In the genomic region with DNA sequence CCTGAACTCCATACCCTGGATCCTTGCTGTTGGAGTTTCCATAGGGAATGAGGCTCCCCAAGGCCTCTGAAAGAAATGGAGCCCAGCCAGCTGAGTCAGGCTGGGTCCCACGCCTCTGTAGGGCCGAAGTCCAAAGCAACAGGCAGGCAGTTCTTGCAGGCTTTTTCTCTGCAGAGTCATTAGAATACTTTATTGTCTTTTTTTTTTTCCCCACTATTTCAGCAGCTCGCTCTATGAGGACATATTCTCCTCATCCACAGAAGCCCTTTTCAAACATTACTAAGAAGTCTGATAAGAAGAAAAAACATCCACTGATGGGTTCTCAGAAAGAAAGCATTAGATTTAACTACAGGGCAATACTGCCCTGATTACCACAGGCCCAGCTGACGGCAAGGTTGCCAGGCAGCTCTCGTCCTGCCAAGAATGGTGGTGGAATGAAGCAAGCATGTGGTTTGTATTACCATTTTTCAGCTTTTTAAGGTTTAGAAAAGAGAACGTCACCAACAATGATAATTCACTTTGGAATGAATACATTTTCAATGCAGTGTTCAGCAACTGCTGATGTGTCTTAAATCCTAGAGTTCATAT, we compare ENCODE assay signal across 1 cellular context.
TF ChIP-seq lines count a peak whose summit lies in the region.

No MANE protein-coding gene starts in this region.

TF ChIP-seq in HepG2, 621 proteins besides CTCF, POLR2A, EP300 and RAD21 (continued from another document and continues in another):
- TF ChIP-seq NR2F6 (IDR thresholded peaks at IDR 0.05) (no peak), NR2F6 (CRISPR knock-in tag; IDR thresholded peaks at IDR 0.05) (0 out of 2 replicates have a peak, but pooled peaks have one; percentile 29), ARID4A (CRISPR knock-in tag; IDR thresholded peaks at IDR 0.05; ENCODE audit: borderline replicate concordance) (no peak), DMAP1 (CRISPR knock-in tag; IDR thresholded peaks at IDR 0.05) (peak; percentile 49; the same call in 1 of the 2 replicates), POLR2G (IDR thresholded peaks at IDR 0.05; ENCODE audit: low read depth, low read length) (no peak), KAT8 (CRISPR knock-in tag; IDR thresholded peaks at IDR 0.05) (peak; percentile 68), MAFK (conservative IDR thresholded peaks at IDR 0.05 in 1 of 2, IDR thresholded peaks at IDR 0.05 in 1 of 2; ENCODE audit: low read length in 2 of 2) (peak in 1 of 2 experiments; percentile 52; a peak in 1 of 4 replicates), FOXO1 (CRISPR knock-in tag; IDR thresholded peaks at IDR 0.05) (peak; percentile 48; the same call in 1 of the 2 replicates), GATAD2A (CRISPR knock-in tag; IDR thresholded peaks at IDR 0.05) (peak; percentile 62), EHMT2 (IDR thresholded peaks at IDR 0.05; ENCODE audit: borderline replicate concordance, low read depth, low read length) (peak; percentile 67; the same call in 1 of the 2 replicates), HNRNPLL (IDR thresholded peaks at IDR 0.05; ENCODE audit: low read depth, low read length, poor library complexity, severe bottlenecking) (no peak), AHDC1 (CRISPR knock-in tag; IDR thresholded peaks at IDR 0.05; ENCODE audit: borderline replicate concordance) (peak; percentile 13; the same call in 1 of the 2 replicates), HNF4G (IDR thresholded peaks at IDR 0.05; ENCODE audit: borderline replicate concordance, low read depth, low read length) (peak; percentile 90), HNF4G (CRISPR knock-in tag; IDR thresholded peaks at IDR 0.05; ENCODE audit: borderline replicate concordance, low read depth) (peak; percentile 80), XRCC5 (optimal IDR thresholded peaks at IDR 0.05; ENCODE audit: low read length) (peak; percentile 82), ZNF567 (CRISPR knock-in tag; IDR thresholded peaks at IDR 0.05; ENCODE audit: borderline replicate concordance) (no peak), ZNF207 (IDR thresholded peaks at IDR 0.05; ENCODE audit: borderline replicate concordance) (no peak), MAFF (IDR thresholded peaks at IDR 0.05; ENCODE audit: low read depth, low read length) (peak; percentile 26; the same call in 1 of the 2 replicates), ZNF644 (CRISPR knock-in tag; IDR thresholded peaks at IDR 0.05; ENCODE audit: low read depth) (peak; percentile 100), ZNF281 (CRISPR knock-in tag; IDR thresholded peaks at IDR 0.05; ENCODE audit: borderline replicate concordance) (no peak), NFIC (IDR thresholded peaks at IDR 0.05; ENCODE audit: low read length) (0 out of 2 replicates have a peak, but pooled peaks have one; percentile 32), BRCA1 (CRISPR knock-in tag; IDR thresholded peaks at IDR 0.05) (no peak), ZNF615 (CRISPR knock-in tag; IDR thresholded peaks at IDR 0.05; ENCODE audit: borderline replicate concordance) (no peak), TCF12 (IDR thresholded peaks at IDR 0.05) (no peak), TCF12 (CRISPR knock-in tag; IDR thresholded peaks at IDR 0.05) (no peak), ZNF362 (CRISPR knock-in tag; IDR thresholded peaks at IDR 0.05; ENCODE audit: borderline replicate concordance) (peak; percentile 84; the same call in 1 of the 2 replicates), ZNF772 (CRISPR knock-in tag; IDR thresholded peaks at IDR 0.05) (no peak), CBX2 (IDR thresholded peaks at IDR 0.05; ENCODE audit: low read depth, low read length) (no peak), CBX2 (CRISPR knock-in tag; IDR thresholded peaks at IDR 0.05; ENCODE audit: low read depth) (no peak), TARDBP (CRISPR knock-in tag; IDR thresholded peaks at IDR 0.05) (0 out of 2 replicates have a peak, but pooled peaks have one; percentile 27), POGZ (CRISPR knock-in tag; IDR thresholded peaks at IDR 0.05) (peak; percentile 65; the same call in 1 of the 2 replicates), SRSF1 (optimal IDR thresholded peaks at IDR 0.05; ENCODE audit: low read depth, low read length) (no peak), FOXJ3 (CRISPR knock-in tag; IDR thresholded peaks at IDR 0.05; ENCODE audit: borderline replicate concordance) (peak; percentile 46; the same call in 1 of the 2 replicates), ZNF552 (CRISPR knock-in tag; IDR thresholded peaks at IDR 0.05; ENCODE audit: borderline replicate concordance) (no peak), MIER2 (CRISPR knock-in tag; IDR thresholded peaks at IDR 0.05) (peak; percentile 68; the same call in 1 of the 2 replicates), REST (IDR thresholded peaks at IDR 0.05; ENCODE audit: borderline replicate concordance in 1 of 2, low read depth in 1 of 2, low read length in 2 of 2) (0 out of 4 replicates have a peak, but pooled peaks of 1 of the 2 experiments have one; percentile 25), YEATS4 (CRISPR knock-in tag; IDR thresholded peaks at IDR 0.05; ENCODE audit: borderline replicate concordance) (0 out of 2 replicates have a peak, but pooled peaks have one; percentile 16), SMYD3 (CRISPR knock-in tag; IDR thresholded peaks at IDR 0.05) (0 out of 2 replicates have a peak, but pooled peaks have one; percentile 30), MYPOP (CRISPR knock-in tag; IDR thresholded peaks at IDR 0.05) (no peak)
- TF ChIP-seq, protein P1, sequence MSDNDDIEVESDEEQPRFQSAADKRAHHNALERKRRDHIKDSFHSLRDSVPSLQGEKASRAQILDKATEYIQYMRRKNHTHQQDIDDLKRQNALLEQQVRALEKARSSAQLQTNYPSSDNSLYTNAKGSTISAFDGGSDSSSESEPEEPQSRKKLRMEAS (IDR thresholded peaks at IDR 0.05), result peak; percentile 45; the same call in 1 of the 2 replicates
